In the genomic region with DNA sequence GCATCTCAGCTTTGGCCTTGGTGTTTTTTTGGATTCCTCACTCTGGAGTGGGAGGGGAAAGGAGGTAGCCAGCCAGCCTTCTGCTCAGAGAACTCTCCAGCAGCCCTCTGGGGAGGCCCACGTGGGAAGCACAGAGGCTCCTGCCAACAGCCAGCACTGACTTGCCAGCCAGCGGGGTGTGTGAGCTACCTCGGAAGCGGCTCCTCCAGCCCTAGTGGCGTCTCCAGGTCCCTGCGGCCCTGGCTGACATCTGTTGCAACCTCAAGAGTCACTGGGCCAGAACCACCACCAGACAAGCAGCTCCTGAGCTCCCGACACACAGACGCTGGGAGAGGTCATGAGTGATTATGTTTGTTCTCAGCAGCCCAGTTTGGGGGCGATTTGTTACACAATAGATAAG, we compare ENCODE assay signal across 9 cellular contexts.
DNase-seq lines count a peak whose midpoint lies in the region; ATAC-seq and TF ChIP-seq lines count a peak whose summit lies in the region.
"Had no signal": no experiment of that assay in that cellular context is flagged by ENCODE, and none has a peak within 500 bp of the region (broad histone marks: within the 10 kb centered on the region; RNA-seq: fewer than 3 reads in every experiment).

No MANE protein-coding gene starts in this region.

- H3K27me3 Mint-ChIP-seq in activated T-cell treated with anti-CD3 and anti-CD28 coated beads, Interleukin-2, amount 50 U/mL, for 24 hours = no peaks in the 10 kb centered on the region

- H3K4me1 Mint-ChIP-seq in activated T-cell treated with anti-CD3 and anti-CD28 coated beads, Interleukin-2, amount 50 U/mL, for 24 hours (ENCODE audit: low read depth) = no peaks in the 10 kb centered on the region

- CTCF ChIA-PET in RWPE1 (lab: Yijun Ruan, JAX) = interaction anchor here (0.6 kb wide), 1 partner anchor 59 kb away, joined by 7 read pairs; no protein-coding TSS in a partner anchor

- POLR2A ChIA-PET in RWPE1 (lab: Yijun Ruan, JAX; ENCODE audit: low non-redundant PET) = no interaction called here

- H3K27ac Mint-ChIP-seq in activated T-cell treated with anti-CD3 and anti-CD28 coated beads, Interleukin-2, amount 50 U/mL, for 24 hours = no peak overlapping the region
- H3K27ac Mint-ChIP-seq: T-helper 1 cell treated with Interleukin-12 subunit alpha and Interleukin-12 subunit beta and Interleukin-4 antibody, amounts not matched to agents 30 μg/mL and 1 μg/mL, for 36 hours had no signal

- no peak for TF ChIP-seq POLR2A in NB4 (IDR thresholded peaks at IDR 0.05; ENCODE audit: extremely low read depth, insufficient read length)

- no peak for ATAC-seq in GM19324 (IDR thresholded peaks at IDR 0.05; ENCODE audit: low FRiP score, unreplicated experiment)

- no peak overlapping the region for H3K4me3 ChIP-seq in AG10803 (ENCODE audit: low read length)
- no peak overlapping the region for H3K4me3 ChIP-seq in NB4 (ENCODE audit: low read depth, low read length)
- H3K4me3 ChIP-seq in epithelial cell of esophagus (ENCODE audit: low read length) = no peak overlapping the region

- no peaks in the 10 kb centered on the region for H3K36me3 Mint-ChIP-seq in activated T-cell treated with anti-CD3 and anti-CD28 coated beads, Interleukin-2, amount 50 U/mL, for 24 hours (ENCODE audit: low read depth)

- DNase-seq in AG10803 (ENCODE audit: low read depth) (peak; percentile 82), NB4 (ENCODE audit: low read depth) (peak; percentile 1), epithelial cell of esophagus (ENCODE audit: low read depth) (peak; percentile 91), mucosa of gallbladder (ENCODE audit: low spot score) (peak; percentile 32), RWPE1 (ENCODE audit: low spot score) (no peak)
- DNase-seq in activated naive CD4-positive, alpha-beta T cell treated with Interleukin-2 at 50 U/mL for 16 hours = no peak
- no peak for DNase-seq in activated T-cell treated with anti-CD3 and anti-CD28 coated beads, Interleukin-2, amount 50 U/mL, for 24 hours

- H3K9me3 Mint-ChIP-seq in activated T-cell treated with anti-CD3 and anti-CD28 coated beads, Interleukin-2, amount 50 U/mL, for 24 hours = no peaks in the 10 kb centered on the region
- H3K9me3 Mint-ChIP-seq: T-helper 1 cell treated with Interleukin-12 subunit alpha and Interleukin-12 subunit beta and Interleukin-4 antibody, amounts not matched to agents 30 μg/mL and 1 μg/mL, for 36 hours had no signal

- TF ChIP-seq CTCF in AG10803 (conservative IDR thresholded peaks at IDR 0.05; ENCODE audit: low read length) = peak; percentile 50
- no peak for TF ChIP-seq CTCF in NB4 (IDR thresholded peaks at IDR 0.05; ENCODE audit: low read depth, low read length)
- peak; percentile 74 for TF ChIP-seq CTCF in epithelial cell of esophagus (IDR thresholded peaks at IDR 0.05; ENCODE audit: insufficient read depth, low read depth, low read length, missing control alignments)
- TF ChIP-seq CTCF in RWPE1 (conservative IDR thresholded peaks at IDR 0.05; ENCODE audit: low read depth) = no peak

- no peak overlapping the region for H3K27ac ChIP-seq in RWPE1

- no peak overlapping the region for H3K4me3 Mint-ChIP-seq in activated T-cell treated with anti-CD3 and anti-CD28 coated beads, Interleukin-2, amount 50 U/mL, for 24 hours
- H3K4me3 Mint-ChIP-seq: T-helper 1 cell treated with Interleukin-12 subunit alpha and Interleukin-12 subunit beta and Interleukin-4 antibody, amounts not matched to agents 30 μg/mL and 1 μg/mL, for 36 hours had no signal

Comparison
In these comparisons a context has a peak if more than half of its experiments do, and no peak if none do; other contexts are left out.
1. DNase-seq: peak in AG10803 (single experiment), NB4 (single experiment), epithelial cell of esophagus (single experiment) and mucosa of gallbladder (single experiment); none in activated naive CD4-positive, alpha-beta T cell treated with Interleukin-2 at 50 U/mL for 16 hours (single experiment), activated T-cell treated with anti-CD3 and anti-CD28 coated beads, Interleukin-2, amount 50 U/mL, for 24 hours (single experiment) and RWPE1 (single experiment).
2. CTCF ChIP-seq: peak in AG10803 (single experiment) and epithelial cell of esophagus (single experiment); none in NB4 (single experiment) and RWPE1 (single experiment).